Comparison of ENCODE assay signal across 8 cellular contexts in genomic region chr4:116180056-116180690, GRCh38.
DNase-seq lines count a peak whose midpoint lies in the region; ATAC-seq and TF ChIP-seq lines count a peak whose summit lies in the region.

No MANE protein-coding gene starts in this region.

- H3K9me3 ChIP-seq in left lung, result no peaks in the 10 kb centered on the region
- H3K9me3 ChIP-seq in suprapubic skin, result no peaks in the 10 kb centered on the region

- TF ChIP-seq CTCF in brain (conservative IDR thresholded peaks at IDR 0.05) (peak; percentile 81 to 89), left lung (IDR thresholded peaks at IDR 0.05) (peak in 1 of 2 donors; percentile 22), suprapubic skin (IDR thresholded peaks at IDR 0.05) (peak in 1 of 2 donors; percentile 19)

- H3K36me3 ChIP-seq in left lung, result no peaks in the 10 kb centered on the region
- H3K36me3 ChIP-seq in suprapubic skin, result no peaks in the 10 kb centered on the region

- no peaks in the 10 kb centered on the region for H3K36me3 Mint-ChIP-seq in brain

- no peak for TF ChIP-seq POLR2A in suprapubic skin (IDR thresholded peaks at IDR 0.05)

- H3K27ac ChIP-seq in left lung (no peak overlapping the region), suprapubic skin (no peak overlapping the region)

- no peaks in the 10 kb centered on the region for H3K27me3 ChIP-seq in left lung
- H3K27me3 ChIP-seq in suprapubic skin, result no peaks in the 10 kb centered on the region

- H3K9me3 Mint-ChIP-seq in brain, result no peaks in the 10 kb centered on the region

- H3K4me3 ChIP-seq in left lung (no peak overlapping the region), suprapubic skin (no peak overlapping the region)

- H3K27me3 Mint-ChIP-seq in brain, result no peaks in the 10 kb centered on the region

- H3K4me1 Mint-ChIP-seq in brain, result peaks cover 13% of the 10 kb centered on the region

- 15% methylated on average over 2 of the region's 2 CpGs for WGBS in suprapubic skin

- ATAC-seq in GM18870 (IDR thresholded peaks at IDR 0.05; ENCODE audit: unreplicated experiment), result peak; percentile 62
- no peak for ATAC-seq in left lung

- H3K4me1 ChIP-seq in left lung (no peaks in the 10 kb centered on the region), suprapubic skin (no peaks in the 10 kb centered on the region)

- no peak for TF ChIP-seq EP300 in suprapubic skin (IDR thresholded peaks at IDR 0.05)

- H3K4me3 Mint-ChIP-seq in brain, result peak overlapping the region in 3 of 5 experiments; percentile 13 to 38 (median 23)

- H3K27ac Mint-ChIP-seq in brain, result peak overlapping the region in 1 of 5 experiments; percentile 69

- intact Hi-C loops in left lung (cut with DNase I), result no loop called here

- peak; percentile 8 for DNase-seq in NCI-H1694 (lab: John Stamatoyannopoulos, UW)
- peak; percentile 59 for DNase-seq in pons (ENCODE audit: low spot score)
- DNase-seq in activated CD8-positive, alpha-beta memory T cell treated with anti-CD3 and anti-CD28 coated beads, Interleukin-2, amount 50 U/mL, for 4 hours, result no peak
- DNase-seq in left lung, result no peak
- DNase-seq in suprapubic skin (ENCODE audit: low spot score in 2 of 2), result no peak
- no peak for DNase-seq in NCI-H1436 treated with DMSO at 0.1 percent for 48 hours (lab: John Stamatoyannopoulos, UW)

Comparison
In these comparisons a context has a peak if more than half of its experiments do, and no peak if none do; other contexts are left out.
1. DNase-seq: peak in NCI-H1694 (single experiment) and pons (single experiment); none in activated CD8-positive, alpha-beta memory T cell treated with anti-CD3 and anti-CD28 coated beads, Interleukin-2, amount 50 U/mL, for 4 hours (single experiment), left lung (0 of 2), suprapubic skin (0 of 2) and NCI-H1436 treated with DMSO at 0.1 percent for 48 hours (single experiment).